In the genomic region with DNA sequence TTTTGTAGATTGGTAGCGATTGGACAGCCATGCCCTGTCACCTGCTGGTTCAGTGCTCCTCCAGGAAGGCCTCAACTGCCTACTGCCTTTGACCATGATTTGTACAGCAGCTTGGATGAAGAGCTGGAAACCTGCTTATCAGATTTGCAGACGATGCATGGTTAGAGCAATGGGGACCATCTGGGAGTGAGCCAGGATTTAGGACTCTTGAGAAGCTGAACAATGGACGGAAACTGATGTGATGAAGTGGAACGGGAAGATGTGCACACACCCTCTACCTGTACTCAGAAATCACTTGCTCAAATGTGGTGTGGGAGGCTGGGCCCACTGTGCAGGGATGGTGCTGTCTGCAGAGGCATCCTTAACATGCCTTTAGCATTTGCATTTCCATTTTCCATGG, we compare ENCODE assay signal across 1 cellular context.
A peak's percentile ranks its signal among the peaks of the same experiment; 100 is the strongest.
TF ChIP-seq lines count a peak whose summit lies in the region.

No MANE protein-coding gene starts in this region.

TF ChIP-seq in HepG2, 621 proteins besides CTCF, POLR2A, EP300 and RAD21:
- TF ChIP-seq, protein P1, sequence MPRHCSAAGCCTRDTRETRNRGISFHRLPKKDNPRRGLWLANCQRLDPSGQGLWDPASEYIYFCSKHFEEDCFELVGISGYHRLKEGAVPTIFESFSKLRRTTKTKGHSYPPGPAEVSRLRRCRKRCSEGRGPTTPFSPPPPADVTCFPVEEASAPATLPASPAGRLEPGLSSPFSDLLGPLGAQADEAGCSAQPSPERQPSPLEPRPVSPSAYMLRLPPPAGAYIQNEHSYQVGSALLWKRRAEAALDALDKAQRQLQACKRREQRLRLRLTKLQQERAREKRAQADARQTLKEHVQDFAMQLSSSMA (CRISPR knock-in tag; IDR thresholded peaks at IDR 0.05) = 0 out of 2 replicates have a peak, but pooled peaks have one; percentile 27
- no peak for TF ChIP-seq HDAC6 (IDR thresholded peaks at IDR 0.05; ENCODE audit: low read depth, low read length)
